26 cellular contexts compared by ENCODE assay signal in the genomic region with DNA sequence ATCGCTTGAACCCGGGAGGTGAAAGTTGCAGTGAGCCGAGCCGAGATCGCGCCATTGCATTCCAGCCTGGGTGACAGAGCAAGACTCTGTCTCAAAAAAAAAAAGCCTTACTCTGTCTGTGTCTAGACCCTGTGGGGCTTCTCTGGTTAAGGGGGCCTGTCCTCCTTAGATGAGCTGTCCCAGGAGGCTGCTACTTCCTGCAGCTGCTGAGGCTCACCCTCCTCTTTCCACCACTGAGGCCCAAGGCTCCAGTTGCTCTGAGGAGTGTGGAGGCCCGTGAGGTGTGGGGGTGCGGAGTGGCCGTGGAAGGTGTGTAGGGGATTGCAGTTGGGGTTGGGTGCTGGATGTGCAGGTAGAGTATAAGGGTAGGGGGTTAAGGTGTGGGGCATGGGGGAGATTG. TPM values are rescaled to one million over a fixed set of nuclear protein-coding genes. Genes with fewer than 3 reads are reported as not detected.
DNase-seq lines count a peak whose midpoint lies in the region; ATAC-seq and TF ChIP-seq lines count a peak whose summit lies in the region.
"Had no signal": no experiment of that assay in that cellular context is flagged by ENCODE, and none has a peak within 500 bp of the region (broad histone marks: within the 10 kb centered on the region; RNA-seq: fewer than 3 reads in every experiment).

No MANE protein-coding gene starts in this region.

- intact Hi-C loops in activated T-helper 2 cell treated with anti-CD3 and anti-CD28 coated beads, Interferon-gamma antibody, Interleukin-2, Interleukin-4, amounts not matched to agents 10 μg/mL and 5 μg/mL and 100 μg/mL, durations not matched to agents 14 hours and 24 hours and 36 hours (cut with micrococcal nuclease), result no loop called here

- no peak for TF ChIP-seq POLR2A in GM18505 (IDR thresholded peaks at IDR 0.05; ENCODE audit: borderline replicate concordance, extremely low read depth, insufficient read depth, insufficient read length)

- H3K36me3 Mint-ChIP-seq in T-helper 2 cell treated with Interferon-gamma antibody and Interleukin-4, amounts not matched to agents 5 μg/mL and 100 μg/mL, for 36 hours (ENCODE audit: low read depth), result peaks cover 7% of the 10 kb centered on the region
- H3K36me3 Mint-ChIP-seq in activated T-helper 2 cell treated with anti-CD3 and anti-CD28 coated beads, Interferon-gamma antibody, Interleukin-2, Interleukin-4, amounts not matched to agents 10 μg/mL and 5 μg/mL and 100 μg/mL, durations not matched to agents 14 hours and 24 hours and 36 hours (ENCODE audit: low read depth), result no peaks in the 10 kb centered on the region
- H3K36me3 Mint-ChIP-seq: type B pancreatic cell had no signal

- H3K4me1 Mint-ChIP-seq in T-helper 2 cell treated with Interferon-gamma antibody and Interleukin-4, amounts not matched to agents 5 μg/mL and 100 μg/mL, for 36 hours (ENCODE audit: low read depth), result peaks cover 62% of the 10 kb centered on the region
- peaks cover 49% of the 10 kb centered on the region for H3K4me1 Mint-ChIP-seq in activated T-helper 2 cell treated with anti-CD3 and anti-CD28 coated beads, Interferon-gamma antibody, Interleukin-2, Interleukin-4, amounts not matched to agents 10 μg/mL and 5 μg/mL and 100 μg/mL, durations not matched to agents 14 hours and 24 hours and 36 hours (ENCODE audit: low read depth)

- no peaks in the 10 kb centered on the region for H3K36me3 ChIP-seq in neuronal stem cell (replicated peaks in 1 of 2; ENCODE audit: control insufficient read depth in 2 of 2, insufficient read depth in 2 of 2, low read length in 2 of 2)
- H3K36me3 ChIP-seq in mesendoderm (ENCODE audit: control insufficient read depth, insufficient read depth, low read length), result no peaks in the 10 kb centered on the region
- H3K36me3 ChIP-seq: prostate gland had no signal

- H3K4me1 ChIP-seq in neuronal stem cell (ENCODE audit: control insufficient read depth in 2 of 2, insufficient read depth in 1 of 2, low read depth in 1 of 2, low read length in 2 of 2), result peaks cover 0 to 13% of the 10 kb centered on the region in 2 donors
- H3K4me1 ChIP-seq in mesendoderm (ENCODE audit: control insufficient read depth, low read depth, low read length), result no peaks in the 10 kb centered on the region
- H3K4me1 ChIP-seq: prostate gland had no signal

- H3K18ac ChIP-seq in neuronal stem cell (ENCODE audit: low read length) (peak overlapping the region; percentile 69), mesendoderm (ENCODE audit: low read length) (no peak overlapping the region)

- H3K9me3 Mint-ChIP-seq in T-helper 2 cell treated with Interferon-gamma antibody and Interleukin-4, amounts not matched to agents 5 μg/mL and 100 μg/mL, for 36 hours, result peaks cover 10% of the 10 kb centered on the region
- H3K9me3 Mint-ChIP-seq in activated T-helper 2 cell treated with anti-CD3 and anti-CD28 coated beads, Interferon-gamma antibody, Interleukin-2, Interleukin-4, amounts not matched to agents 10 μg/mL and 5 μg/mL and 100 μg/mL, durations not matched to agents 14 hours and 24 hours and 36 hours, result no peaks in the 10 kb centered on the region
- H3K9me3 Mint-ChIP-seq: nephron progenitor cell had no signal

- peak overlapping the region; percentile 24 for H3K4me3 ChIP-seq in Jurkat, Clone E6-1 (ENCODE audit: low read length)
- H3K4me3 ChIP-seq in neuronal stem cell (ENCODE audit: low read length in 2 of 2) (no peak overlapping the region), mesendoderm (ENCODE audit: low read length) (no peak overlapping the region)
- H3K4me3 ChIP-seq: body of pancreas, PC-9, prostate gland had no signal

- H2BK120ac ChIP-seq in neuronal stem cell (ENCODE audit: low read depth, low read length), result no peak overlapping the region
- H2BK120ac ChIP-seq in mesendoderm (ENCODE audit: low read depth, low read length), result no peak overlapping the region

- H2AK5ac ChIP-seq in neuronal stem cell (ENCODE audit: low read depth, low read length) (no peak overlapping the region), mesendoderm (ENCODE audit: low read length) (no peak overlapping the region)

- H3K9ac ChIP-seq in neuronal stem cell (ENCODE audit: low read depth, low read length, poor library complexity), result no peak overlapping the region
- H3K9ac ChIP-seq in mesendoderm (ENCODE audit: low read length), result no peak overlapping the region

- no peak overlapping the region for H2BK12ac ChIP-seq in neuronal stem cell (ENCODE audit: low read length)

- H3K27me3 Mint-ChIP-seq in T-helper 2 cell treated with Interferon-gamma antibody and Interleukin-4, amounts not matched to agents 5 μg/mL and 100 μg/mL, for 36 hours (ENCODE audit: low read depth), result peaks cover 22% of the 10 kb centered on the region
- H3K27me3 Mint-ChIP-seq in activated T-helper 2 cell treated with anti-CD3 and anti-CD28 coated beads, Interferon-gamma antibody, Interleukin-2, Interleukin-4, amounts not matched to agents 10 μg/mL and 5 μg/mL and 100 μg/mL, durations not matched to agents 14 hours and 24 hours and 36 hours (ENCODE audit: low read depth), result peaks cover 15% of the 10 kb centered on the region

- H3K27me3 ChIP-seq in neuronal stem cell (ENCODE audit: control insufficient read depth in 3 of 3, insufficient read depth in 3 of 3, low read depth in 1 of 3, low read length in 3 of 3) (no peaks in the 10 kb centered on the region), mesendoderm (ENCODE audit: insufficient read depth, low read length, poor library complexity) (no peaks in the 10 kb centered on the region)
- H3K27me3 ChIP-seq: body of pancreas had no signal

- no peak overlapping the region for H3K56ac ChIP-seq in mesendoderm (ENCODE audit: low read length)

- H3K79me2 ChIP-seq in mesendoderm (ENCODE audit: control insufficient read depth, insufficient read depth, low read length), result no peaks in the 10 kb centered on the region

- H3K79me1 ChIP-seq in neuronal stem cell (ENCODE audit: low read depth, low read length), result no peaks in the 10 kb centered on the region
- H3K79me1 ChIP-seq in mesendoderm (ENCODE audit: low read length), result no peaks in the 10 kb centered on the region

- no peak overlapping the region for H3K4me2 ChIP-seq in neuronal stem cell (ENCODE audit: insufficient read depth, low read length, poor library complexity, severe bottlenecking)
- no peak overlapping the region for H3K4me2 ChIP-seq in mesendoderm (ENCODE audit: low read length)
- H3K4me2 ChIP-seq: PC-9 had no signal

- H3K27ac Mint-ChIP-seq in T-helper 2 cell treated with Interferon-gamma antibody and Interleukin-4, amounts not matched to agents 5 μg/mL and 100 μg/mL, for 36 hours, result peak overlapping the region; percentile 87
- H3K27ac Mint-ChIP-seq in activated T-helper 2 cell treated with anti-CD3 and anti-CD28 coated beads, Interferon-gamma antibody, Interleukin-2, Interleukin-4, amounts not matched to agents 10 μg/mL and 5 μg/mL and 100 μg/mL, durations not matched to agents 14 hours and 24 hours and 36 hours, result peak overlapping the region; percentile 50
- H3K27ac Mint-ChIP-seq: nephron progenitor cell, type B pancreatic cell had no signal

- H2AFZ ChIP-seq in neuronal stem cell (ENCODE audit: low read length), result no peak overlapping the region
- H2AFZ ChIP-seq: PC-9 had no signal

- H3K27ac ChIP-seq in neuronal stem cell (replicated peaks; ENCODE audit: low read length) (no peak overlapping the region), mesendoderm (ENCODE audit: low read depth, low read length) (no peak overlapping the region)
- H3K27ac ChIP-seq: body of pancreas, C4-2B, PC-9, prostate gland had no signal

- H3K4ac ChIP-seq in neuronal stem cell (ENCODE audit: low read length) (no peak overlapping the region), mesendoderm (ENCODE audit: low read depth, low read length) (no peak overlapping the region)

- no peaks in the 10 kb centered on the region for H3K9me3 ChIP-seq in neuronal stem cell (replicated peaks in 1 of 2; ENCODE audit: control insufficient read depth in 2 of 2, insufficient read depth in 1 of 2, low read depth in 1 of 2, low read length in 2 of 2)
- H3K9me3 ChIP-seq: body of pancreas, prostate gland had no signal

- H4K5ac ChIP-seq in mesendoderm (ENCODE audit: low read length), result no peak overlapping the region

- no peak overlapping the region for H4K8ac ChIP-seq in neuronal stem cell (ENCODE audit: low read depth, low read length)
- H4K8ac ChIP-seq in mesendoderm (ENCODE audit: low read depth, low read length), result no peak overlapping the region

- peak overlapping the region; percentile 18 for H3K23ac ChIP-seq in neuronal stem cell (ENCODE audit: low read depth, low read length, poor library complexity)
- no peak overlapping the region for H3K23ac ChIP-seq in mesendoderm (ENCODE audit: low read length)

- no peak for DNase-seq in T-helper 2 cell treated with Interferon-gamma antibody and Interleukin-4, amounts not matched to agents 5 μg/mL and 100 μg/mL, for 36 hours (ENCODE audit: low spot score)
- DNase-seq in T-helper 2 cell, result no peak
- DNase-seq in Jurkat, Clone E6-1 (ENCODE audit: low read depth, low spot score), result peak; percentile 78
- DNase-seq in activated T-helper 2 cell treated with anti-CD3 and anti-CD28 coated beads, Interferon-gamma antibody, Interleukin-2, Interleukin-4, amounts not matched to agents 10 μg/mL and 5 μg/mL and 100 μg/mL, durations not matched to agents 14 hours and 24 hours and 36 hours (ENCODE audit: low spot score), result no peak
- no peak for DNase-seq in neuronal stem cell (ENCODE audit: low spot score)
- no peak for DNase-seq in mesendoderm
- no peak for DNase-seq in foreskin melanocyte
- DNase-seq: 8988T; activated CD4-positive, alpha-beta memory T cell treated with anti-CD3 and anti-CD28 coated beads, Interleukin-2, amount 10 ng/mL, durations not matched to agents 7 days and 5 days; activated gamma-delta T cell; body of pancreas; cortex of kidney; NCI-H1092; NCI-H526 treated with DMSO at 0.1 percent for 48 hours; nephron progenitor cell; small intestine; stimulated activated CD4-positive, alpha-beta T cell treated with anti-CD3 and anti-CD28 coated beads, Interleukin-4, amount 100 ng/mL, for 4 hours; stimulated activated CD8-positive, alpha-beta memory T cell treated with anti-CD3 and anti-CD28 coated beads, Interleukin-4, amount 100 ng/mL, for 48 hours had no signal

- H3K4me3 Mint-ChIP-seq in T-helper 2 cell treated with Interferon-gamma antibody and Interleukin-4, amounts not matched to agents 5 μg/mL and 100 μg/mL, for 36 hours, result peak overlapping the region; percentile 41
- H3K4me3 Mint-ChIP-seq in activated T-helper 2 cell treated with anti-CD3 and anti-CD28 coated beads, Interferon-gamma antibody, Interleukin-2, Interleukin-4, amounts not matched to agents 10 μg/mL and 5 μg/mL and 100 μg/mL, durations not matched to agents 14 hours and 24 hours and 36 hours (ENCODE audit: low read depth), result peak overlapping the region; percentile 47
- H3K4me3 Mint-ChIP-seq: activated CD4-positive, alpha-beta memory T cell treated with anti-CD3 and anti-CD28 coated beads, Interleukin-2, amount 10 ng/mL, durations not matched to agents 7 days and 5 days; nephron progenitor cell; type B pancreatic cell had no signal

- H4K91ac ChIP-seq in neuronal stem cell (ENCODE audit: low read depth, low read length, poor library complexity), result no peak overlapping the region

- H2BK15ac ChIP-seq in neuronal stem cell (ENCODE audit: low read length) (peak overlapping the region; percentile 55), mesendoderm (replicated peaks; ENCODE audit: low read depth) (no peak overlapping the region)

- no peak overlapping the region for H3K14ac ChIP-seq in neuronal stem cell (ENCODE audit: low read length)

- ATAC-seq in GM18505 (IDR thresholded peaks at IDR 0.05; ENCODE audit: unreplicated experiment), result no peak
- ATAC-seq: body of pancreas had no signal

- no peak overlapping the region for H2BK5ac ChIP-seq in neuronal stem cell (ENCODE audit: low read length)
- H2BK5ac ChIP-seq in mesendoderm (ENCODE audit: low read length), result no peak overlapping the region

- WGBS in neuronal stem cell (ENCODE audit: extremely low coverage in 2 of 2, insufficient read length in 2 of 2, insufficient replicate concordance in 1 of 2), 2 donors, result no CpG with 5 or more reads among the region's 9 CpGs
- no CpG with 5 or more reads among the region's 9 CpGs for WGBS in mesendoderm (ENCODE audit: extremely low coverage, insufficient coverage, low lambda C conversion rate)

RNA-seq across cellular contexts. Expression of a gene that starts 22.1 kb away (rescaled TPM):
- polyA plus RNA-seq in Jurkat, Clone E6-1 (2012; ENCODE audit: insufficient read depth, insufficient read length), result 19.0 TPM
- 13.7 and 13.9 TPM in 2 replicates for total RNA-seq in activated T-helper 2 cell treated with anti-CD3 and anti-CD28 coated beads, Interferon-gamma antibody, Interleukin-2, Interleukin-4, amounts not matched to agents 10 μg/mL and 5 μg/mL and 100 μg/mL, durations not matched to agents 14 hours and 24 hours and 36 hours
- 9.5 TPM for polyA plus RNA-seq in neuronal stem cell (2013, experiment 1 of 2)
- 8.9 TPM for polyA plus RNA-seq in neuronal stem cell (2013, experiment 2 of 2)
- polyA plus RNA-seq in mesendoderm (2013, experiment 1 of 2), result 11.0 TPM
- 11.3 TPM for polyA plus RNA-seq in mesendoderm (2013, experiment 2 of 2)

RNA-seq across cellular contexts. Expression of a gene that starts 24.6 kb away (rescaled TPM):
- not detected for polyA plus RNA-seq in Jurkat, Clone E6-1 (2012; ENCODE audit: insufficient read depth, insufficient read length)
- not detected in 2 replicates for total RNA-seq in activated T-helper 2 cell treated with anti-CD3 and anti-CD28 coated beads, Interferon-gamma antibody, Interleukin-2, Interleukin-4, amounts not matched to agents 10 μg/mL and 5 μg/mL and 100 μg/mL, durations not matched to agents 14 hours and 24 hours and 36 hours
- 0.22 TPM for polyA plus RNA-seq in neuronal stem cell (2013, experiment 1 of 2)
- 0.11 TPM for polyA plus RNA-seq in neuronal stem cell (2013, experiment 2 of 2)
- polyA plus RNA-seq in mesendoderm (2013, experiment 1 of 2), result not detected
- polyA plus RNA-seq in mesendoderm (2013, experiment 2 of 2), result not detected
- total RNA-seq: activated CD4-positive, alpha-beta memory T cell treated with anti-CD3 and anti-CD28 coated beads, Interleukin-2, amount 10 ng/mL, durations not matched to agents 7 days and 5 days; body of pancreas; epithelial cell of proximal tubule; H4; lower leg skin; PC-9 had no signal
- polyA plus RNA-seq: small intestine had no signal
